In the genomic region with DNA sequence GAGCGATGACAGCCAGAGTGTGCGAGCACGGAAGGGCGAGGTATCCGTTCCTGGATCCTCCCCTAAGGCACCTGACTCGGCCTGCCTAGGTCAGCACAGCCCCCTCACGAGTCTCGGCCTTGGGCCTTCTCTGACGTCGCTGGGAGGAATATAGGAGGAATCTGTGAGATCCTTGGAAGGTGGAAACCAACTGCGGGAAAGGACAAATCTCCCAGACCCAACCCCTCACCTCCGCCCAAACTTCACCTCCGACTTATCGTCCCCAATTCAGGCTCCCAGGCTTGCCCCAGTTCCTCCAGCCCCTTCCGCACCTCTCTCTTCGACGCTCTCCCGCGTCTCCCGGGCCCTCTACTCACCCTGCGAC, we compare ENCODE assay signal across 1 cellular context.
TF ChIP-seq lines count a peak whose summit lies in the region.

No MANE protein-coding gene starts in this region.

TF ChIP-seq in K562, 482 proteins besides CTCF, POLR2A, EP300 and RAD21 (continued from another document and continues in another):
- TF ChIP-seq, protein P1, sequence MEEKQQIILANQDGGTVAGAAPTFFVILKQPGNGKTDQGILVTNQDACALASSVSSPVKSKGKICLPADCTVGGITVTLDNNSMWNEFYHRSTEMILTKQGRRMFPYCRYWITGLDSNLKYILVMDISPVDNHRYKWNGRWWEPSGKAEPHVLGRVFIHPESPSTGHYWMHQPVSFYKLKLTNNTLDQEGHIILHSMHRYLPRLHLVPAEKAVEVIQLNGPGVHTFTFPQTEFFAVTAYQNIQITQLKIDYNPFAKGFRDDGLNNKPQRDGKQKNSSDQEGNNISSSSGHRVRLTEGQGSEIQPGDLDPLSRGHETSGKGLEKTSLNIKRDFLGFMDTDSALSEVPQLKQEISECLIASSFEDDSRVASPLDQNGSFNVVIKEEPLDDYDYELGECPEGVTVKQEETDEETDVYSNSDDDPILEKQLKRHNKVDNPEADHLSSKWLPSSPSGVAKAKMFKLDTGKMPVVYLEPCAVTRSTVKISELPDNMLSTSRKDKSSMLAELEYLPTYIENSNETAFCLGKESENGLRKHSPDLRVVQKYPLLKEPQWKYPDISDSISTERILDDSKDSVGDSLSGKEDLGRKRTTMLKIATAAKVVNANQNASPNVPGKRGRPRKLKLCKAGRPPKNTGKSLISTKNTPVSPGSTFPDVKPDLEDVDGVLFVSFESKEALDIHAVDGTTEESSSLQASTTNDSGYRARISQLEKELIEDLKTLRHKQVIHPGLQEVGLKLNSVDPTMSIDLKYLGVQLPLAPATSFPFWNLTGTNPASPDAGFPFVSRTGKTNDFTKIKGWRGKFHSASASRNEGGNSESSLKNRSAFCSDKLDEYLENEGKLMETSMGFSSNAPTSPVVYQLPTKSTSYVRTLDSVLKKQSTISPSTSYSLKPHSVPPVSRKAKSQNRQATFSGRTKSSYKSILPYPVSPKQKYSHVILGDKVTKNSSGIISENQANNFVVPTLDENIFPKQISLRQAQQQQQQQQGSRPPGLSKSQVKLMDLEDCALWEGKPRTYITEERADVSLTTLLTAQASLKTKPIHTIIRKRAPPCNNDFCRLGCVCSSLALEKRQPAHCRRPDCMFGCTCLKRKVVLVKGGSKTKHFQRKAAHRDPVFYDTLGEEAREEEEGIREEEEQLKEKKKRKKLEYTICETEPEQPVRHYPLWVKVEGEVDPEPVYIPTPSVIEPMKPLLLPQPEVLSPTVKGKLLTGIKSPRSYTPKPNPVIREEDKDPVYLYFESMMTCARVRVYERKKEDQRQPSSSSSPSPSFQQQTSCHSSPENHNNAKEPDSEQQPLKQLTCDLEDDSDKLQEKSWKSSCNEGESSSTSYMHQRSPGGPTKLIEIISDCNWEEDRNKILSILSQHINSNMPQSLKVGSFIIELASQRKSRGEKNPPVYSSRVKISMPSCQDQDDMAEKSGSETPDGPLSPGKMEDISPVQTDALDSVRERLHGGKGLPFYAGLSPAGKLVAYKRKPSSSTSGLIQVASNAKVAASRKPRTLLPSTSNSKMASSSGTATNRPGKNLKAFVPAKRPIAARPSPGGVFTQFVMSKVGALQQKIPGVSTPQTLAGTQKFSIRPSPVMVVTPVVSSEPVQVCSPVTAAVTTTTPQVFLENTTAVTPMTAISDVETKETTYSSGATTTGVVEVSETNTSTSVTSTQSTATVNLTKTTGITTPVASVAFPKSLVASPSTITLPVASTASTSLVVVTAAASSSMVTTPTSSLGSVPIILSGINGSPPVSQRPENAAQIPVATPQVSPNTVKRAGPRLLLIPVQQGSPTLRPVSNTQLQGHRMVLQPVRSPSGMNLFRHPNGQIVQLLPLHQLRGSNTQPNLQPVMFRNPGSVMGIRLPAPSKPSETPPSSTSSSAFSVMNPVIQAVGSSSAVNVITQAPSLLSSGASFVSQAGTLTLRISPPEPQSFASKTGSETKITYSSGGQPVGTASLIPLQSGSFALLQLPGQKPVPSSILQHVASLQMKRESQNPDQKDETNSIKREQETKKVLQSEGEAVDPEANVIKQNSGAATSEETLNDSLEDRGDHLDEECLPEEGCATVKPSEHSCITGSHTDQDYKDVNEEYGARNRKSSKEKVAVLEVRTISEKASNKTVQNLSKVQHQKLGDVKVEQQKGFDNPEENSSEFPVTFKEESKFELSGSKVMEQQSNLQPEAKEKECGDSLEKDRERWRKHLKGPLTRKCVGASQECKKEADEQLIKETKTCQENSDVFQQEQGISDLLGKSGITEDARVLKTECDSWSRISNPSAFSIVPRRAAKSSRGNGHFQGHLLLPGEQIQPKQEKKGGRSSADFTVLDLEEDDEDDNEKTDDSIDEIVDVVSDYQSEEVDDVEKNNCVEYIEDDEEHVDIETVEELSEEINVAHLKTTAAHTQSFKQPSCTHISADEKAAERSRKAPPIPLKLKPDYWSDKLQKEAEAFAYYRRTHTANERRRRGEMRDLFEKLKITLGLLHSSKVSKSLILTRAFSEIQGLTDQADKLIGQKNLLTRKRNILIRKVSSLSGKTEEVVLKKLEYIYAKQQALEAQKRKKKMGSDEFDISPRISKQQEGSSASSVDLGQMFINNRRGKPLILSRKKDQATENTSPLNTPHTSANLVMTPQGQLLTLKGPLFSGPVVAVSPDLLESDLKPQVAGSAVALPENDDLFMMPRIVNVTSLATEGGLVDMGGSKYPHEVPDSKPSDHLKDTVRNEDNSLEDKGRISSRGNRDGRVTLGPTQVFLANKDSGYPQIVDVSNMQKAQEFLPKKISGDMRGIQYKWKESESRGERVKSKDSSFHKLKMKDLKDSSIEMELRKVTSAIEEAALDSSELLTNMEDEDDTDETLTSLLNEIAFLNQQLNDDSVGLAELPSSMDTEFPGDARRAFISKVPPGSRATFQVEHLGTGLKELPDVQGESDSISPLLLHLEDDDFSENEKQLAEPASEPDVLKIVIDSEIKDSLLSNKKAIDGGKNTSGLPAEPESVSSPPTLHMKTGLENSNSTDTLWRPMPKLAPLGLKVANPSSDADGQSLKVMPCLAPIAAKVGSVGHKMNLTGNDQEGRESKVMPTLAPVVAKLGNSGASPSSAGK (IDR thresholded peaks at IDR 0.05), result peak; percentile 78
- TF ChIP-seq RBM14 (IDR thresholded peaks at IDR 0.05; ENCODE audit: borderline replicate concordance, insufficient read depth, low read depth, low read length), result no peak
- no peak for TF ChIP-seq ZNF311 (CRISPR knock-in tag; IDR thresholded peaks at IDR 0.05)
- no peak for TF ChIP-seq MEF2A (IDR thresholded peaks at IDR 0.05; ENCODE audit: control insufficient read depth, low read depth, low read length)
- TF ChIP-seq NFRKB (IDR thresholded peaks at IDR 0.05; ENCODE audit: low read depth), result no peak
- TF ChIP-seq SRSF7 (optimal IDR thresholded peaks at IDR 0.05; ENCODE audit: low read depth, low read length), result no peak
- TF ChIP-seq U2AF2 (optimal IDR thresholded peaks at IDR 0.05; ENCODE audit: low read depth, low read length), result no peak
- peak; percentile 30; the same call in 1 of the 2 replicates for TF ChIP-seq BHLHE40 (IDR thresholded peaks at IDR 0.05; ENCODE audit: low read length)
- TF ChIP-seq TOE1 (IDR thresholded peaks at IDR 0.05; ENCODE audit: borderline replicate concordance), result no peak
- no peak for TF ChIP-seq TOE1 (CRISPR knock-in tag; IDR thresholded peaks at IDR 0.05; ENCODE audit: borderline replicate concordance, low read depth)
- no peak for TF ChIP-seq HMG20B (CRISPR knock-in tag; IDR thresholded peaks at IDR 0.05)
- no peak for TF ChIP-seq SMC3 (conservative IDR thresholded peaks at IDR 0.05; ENCODE audit: insufficient read depth, low read depth, low read length)
- TF ChIP-seq, protein P2, sequence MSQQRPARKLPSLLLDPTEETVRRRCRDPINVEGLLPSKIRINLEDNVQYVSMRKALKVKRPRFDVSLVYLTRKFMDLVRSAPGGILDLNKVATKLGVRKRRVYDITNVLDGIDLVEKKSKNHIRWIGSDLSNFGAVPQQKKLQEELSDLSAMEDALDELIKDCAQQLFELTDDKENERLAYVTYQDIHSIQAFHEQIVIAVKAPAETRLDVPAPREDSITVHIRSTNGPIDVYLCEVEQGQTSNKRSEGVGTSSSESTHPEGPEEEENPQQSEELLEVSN (IDR thresholded peaks at IDR 0.05; ENCODE audit: borderline replicate concordance in 1 of 2, extremely low read depth in 1 of 2, insufficient read depth in 1 of 2, insufficient read length in 1 of 2, low read depth in 1 of 2, low read length in 1 of 2, poor library complexity in 1 of 2, severe bottlenecking in 1 of 2), result peak in 1 of 2 experiments; percentile 19
- TF ChIP-seq TEAD1 (CRISPR knock-in tag; IDR thresholded peaks at IDR 0.05), result no peak
- TF ChIP-seq IRF2 (CRISPR knock-in tag; IDR thresholded peaks at IDR 0.05), result no peak
- no peak for TF ChIP-seq PML (IDR thresholded peaks at IDR 0.05; ENCODE audit: low read length)
- TF ChIP-seq, protein P3, sequence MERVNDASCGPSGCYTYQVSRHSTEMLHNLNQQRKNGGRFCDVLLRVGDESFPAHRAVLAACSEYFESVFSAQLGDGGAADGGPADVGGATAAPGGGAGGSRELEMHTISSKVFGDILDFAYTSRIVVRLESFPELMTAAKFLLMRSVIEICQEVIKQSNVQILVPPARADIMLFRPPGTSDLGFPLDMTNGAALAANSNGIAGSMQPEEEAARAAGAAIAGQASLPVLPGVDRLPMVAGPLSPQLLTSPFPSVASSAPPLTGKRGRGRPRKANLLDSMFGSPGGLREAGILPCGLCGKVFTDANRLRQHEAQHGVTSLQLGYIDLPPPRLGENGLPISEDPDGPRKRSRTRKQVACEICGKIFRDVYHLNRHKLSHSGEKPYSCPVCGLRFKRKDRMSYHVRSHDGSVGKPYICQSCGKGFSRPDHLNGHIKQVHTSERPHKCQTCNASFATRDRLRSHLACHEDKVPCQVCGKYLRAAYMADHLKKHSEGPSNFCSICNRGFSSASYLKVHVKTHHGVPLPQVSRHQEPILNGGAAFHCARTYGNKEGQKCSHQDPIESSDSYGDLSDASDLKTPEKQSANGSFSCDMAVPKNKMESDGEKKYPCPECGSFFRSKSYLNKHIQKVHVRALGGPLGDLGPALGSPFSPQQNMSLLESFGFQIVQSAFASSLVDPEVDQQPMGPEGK (CRISPR knock-in tag; IDR thresholded peaks at IDR 0.05; ENCODE audit: borderline replicate concordance), result no peak
- no peak for TF ChIP-seq TEAD2 (tag; IDR thresholded peaks at IDR 0.05)
- TF ChIP-seq, protein P4, sequence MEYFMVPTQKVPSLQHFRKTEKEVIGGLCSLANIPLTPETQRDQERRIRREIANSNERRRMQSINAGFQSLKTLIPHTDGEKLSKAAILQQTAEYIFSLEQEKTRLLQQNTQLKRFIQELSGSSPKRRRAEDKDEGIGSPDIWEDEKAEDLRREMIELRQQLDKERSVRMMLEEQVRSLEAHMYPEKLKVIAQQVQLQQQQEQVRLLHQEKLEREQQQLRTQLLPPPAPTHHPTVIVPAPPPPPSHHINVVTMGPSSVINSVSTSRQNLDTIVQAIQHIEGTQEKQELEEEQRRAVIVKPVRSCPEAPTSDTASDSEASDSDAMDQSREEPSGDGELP (CRISPR knock-in tag; IDR thresholded peaks at IDR 0.05; ENCODE audit: borderline replicate concordance), result no peak
- no peak for TF ChIP-seq GATAD2B (IDR thresholded peaks at IDR 0.05; ENCODE audit: borderline replicate concordance)
- TF ChIP-seq NCOA6 (IDR thresholded peaks at IDR 0.05), result no peak
- no peak for TF ChIP-seq BRD9 (IDR thresholded peaks at IDR 0.05; ENCODE audit: low read depth, partially characterized antibody)
- peak in 1 of 2 experiments; percentile 26; a peak in 1 of 4 replicates for TF ChIP-seq UBTF (IDR thresholded peaks at IDR 0.05; ENCODE audit: borderline replicate concordance in 1 of 2, low read depth in 2 of 2, low read length in 2 of 2)
- TF ChIP-seq NR3C1 (CRISPR knock-in tag; IDR thresholded peaks at IDR 0.05), result 0 out of 2 replicates have a peak, but pooled peaks have one; percentile 43
- TF ChIP-seq GABPA (tag; conservative IDR thresholded peaks at IDR 0.05; ENCODE audit: low read depth), result no peak
- TF ChIP-seq POLR3A (IDR thresholded peaks at IDR 0.05; ENCODE audit: borderline replicate concordance, extremely low read depth, insufficient read depth, insufficient read length), result no peak
- TF ChIP-seq ZNF668 (CRISPR knock-in tag; IDR thresholded peaks at IDR 0.05), result no peak
- no peak for TF ChIP-seq ZNF586 (CRISPR knock-in tag; conservative IDR thresholded peaks at IDR 0.05)
- TF ChIP-seq ZNF699 (CRISPR knock-in tag; IDR thresholded peaks at IDR 0.05; ENCODE audit: insufficient replicate concordance), result no peak
- TF ChIP-seq RHOXF2B (CRISPR knock-in tag; conservative IDR thresholded peaks at IDR 0.05), result no peak
- no peak for TF ChIP-seq HNRNPL (IDR thresholded peaks at IDR 0.05; ENCODE audit: low read depth, low read length)
- no peak for TF ChIP-seq TAF1 (IDR thresholded peaks at IDR 0.05; ENCODE audit: control insufficient read depth, extremely low read depth, insufficient read depth, low read length, severe bottlenecking)
- TF ChIP-seq GATAD2A (IDR thresholded peaks at IDR 0.05), result no peak
- TF ChIP-seq SNIP1 (IDR thresholded peaks at IDR 0.05; ENCODE audit: low read depth), result no peak
- TF ChIP-seq, protein P5, sequence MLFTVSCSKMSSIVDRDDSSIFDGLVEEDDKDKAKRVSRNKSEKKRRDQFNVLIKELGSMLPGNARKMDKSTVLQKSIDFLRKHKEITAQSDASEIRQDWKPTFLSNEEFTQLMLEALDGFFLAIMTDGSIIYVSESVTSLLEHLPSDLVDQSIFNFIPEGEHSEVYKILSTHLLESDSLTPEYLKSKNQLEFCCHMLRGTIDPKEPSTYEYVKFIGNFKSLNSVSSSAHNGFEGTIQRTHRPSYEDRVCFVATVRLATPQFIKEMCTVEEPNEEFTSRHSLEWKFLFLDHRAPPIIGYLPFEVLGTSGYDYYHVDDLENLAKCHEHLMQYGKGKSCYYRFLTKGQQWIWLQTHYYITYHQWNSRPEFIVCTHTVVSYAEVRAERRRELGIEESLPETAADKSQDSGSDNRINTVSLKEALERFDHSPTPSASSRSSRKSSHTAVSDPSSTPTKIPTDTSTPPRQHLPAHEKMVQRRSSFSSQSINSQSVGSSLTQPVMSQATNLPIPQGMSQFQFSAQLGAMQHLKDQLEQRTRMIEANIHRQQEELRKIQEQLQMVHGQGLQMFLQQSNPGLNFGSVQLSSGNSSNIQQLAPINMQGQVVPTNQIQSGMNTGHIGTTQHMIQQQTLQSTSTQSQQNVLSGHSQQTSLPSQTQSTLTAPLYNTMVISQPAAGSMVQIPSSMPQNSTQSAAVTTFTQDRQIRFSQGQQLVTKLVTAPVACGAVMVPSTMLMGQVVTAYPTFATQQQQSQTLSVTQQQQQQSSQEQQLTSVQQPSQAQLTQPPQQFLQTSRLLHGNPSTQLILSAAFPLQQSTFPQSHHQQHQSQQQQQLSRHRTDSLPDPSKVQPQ (CRISPR knock-in tag; IDR thresholded peaks at IDR 0.05; ENCODE audit: borderline replicate concordance), result no peak
